Comparison of ENCODE assay signal across 1 cellular context in genomic region chr6:27839303-27840081, GRCh38.
A peak's percentile ranks its signal among the peaks of the same experiment; 100 is the strongest.
TF ChIP-seq lines count a peak whose summit lies in the region.

No MANE protein-coding gene starts in this region.

TF ChIP-seq in HepG2, 621 proteins besides CTCF, POLR2A, EP300 and RAD21 (continued from another document and continues in another):
- TF ChIP-seq PAXIP1 (CRISPR knock-in tag; conservative IDR thresholded peaks at IDR 0.05) (no peak), CBX5 (CRISPR knock-in tag; IDR thresholded peaks at IDR 0.05; ENCODE audit: borderline replicate concordance) (no peak), ETV5 (CRISPR knock-in tag; IDR thresholded peaks at IDR 0.05; ENCODE audit: borderline replicate concordance) (peak; percentile 30; the same call in 1 of the 2 replicates), HMGXB3 (CRISPR knock-in tag; IDR thresholded peaks at IDR 0.05; ENCODE audit: borderline replicate concordance) (peak; percentile 57), ZNF331 (CRISPR knock-in tag; IDR thresholded peaks at IDR 0.05) (no peak), PRDM4 (CRISPR knock-in tag; IDR thresholded peaks at IDR 0.05; ENCODE audit: borderline replicate concordance) (no peak), ZNF136 (CRISPR knock-in tag; IDR thresholded peaks at IDR 0.05; ENCODE audit: low read depth) (peak; percentile 60; the same call in 1 of the 2 replicates), RFXANK (CRISPR knock-in tag; IDR thresholded peaks at IDR 0.05) (no peak), HNF1A (IDR thresholded peaks at IDR 0.05; ENCODE audit: low read depth) (no peak), HNF1A (CRISPR knock-in tag; IDR thresholded peaks at IDR 0.05; ENCODE audit: borderline replicate concordance) (no peak), MBD4 (IDR thresholded peaks at IDR 0.05; ENCODE audit: borderline replicate concordance, low read length) (peak; percentile 43; the same call in 1 of the 2 replicates), ZNF572 (CRISPR knock-in tag; IDR thresholded peaks at IDR 0.05) (no peak), ZFP1 (CRISPR knock-in tag; IDR thresholded peaks at IDR 0.05) (no peak), ZNF44 (CRISPR knock-in tag; IDR thresholded peaks at IDR 0.05) (no peak), CREM (IDR thresholded peaks at IDR 0.05) (peak; percentile 58; the same call in 1 of the 2 replicates), CREM (CRISPR knock-in tag; IDR thresholded peaks at IDR 0.05) (no peak), AFF4 (CRISPR knock-in tag; IDR thresholded peaks at IDR 0.05) (no peak), SMAD3 (CRISPR knock-in tag; IDR thresholded peaks at IDR 0.05) (no peak), ZNF619 (CRISPR knock-in tag; IDR thresholded peaks at IDR 0.05) (no peak), FOXA1 (IDR thresholded peaks at IDR 0.05) (no peak), FOXA1 (CRISPR knock-in tag; IDR thresholded peaks at IDR 0.05) (peak; percentile 69), ZNF589 (CRISPR knock-in tag; conservative IDR thresholded peaks at IDR 0.05) (no peak), AHDC1 (CRISPR knock-in tag; IDR thresholded peaks at IDR 0.05; ENCODE audit: borderline replicate concordance) (peak; percentile 24; the same call in 1 of the 2 replicates), HOXA9 (CRISPR knock-in tag; IDR thresholded peaks at IDR 0.05; ENCODE audit: borderline replicate concordance) (no peak), ZNF20 (CRISPR knock-in tag; IDR thresholded peaks at IDR 0.05) (no peak), GTF2F1 (IDR thresholded peaks at IDR 0.05; ENCODE audit: low read length) (no peak), LCORL (IDR thresholded peaks at IDR 0.05) (no peak), LCORL (CRISPR knock-in tag; IDR thresholded peaks at IDR 0.05) (peak; percentile 34; the same call in 1 of the 2 replicates), MTA3 (CRISPR knock-in tag; IDR thresholded peaks at IDR 0.05) (no peak), POLR2G (IDR thresholded peaks at IDR 0.05; ENCODE audit: low read depth, low read length) (peak; percentile 66), AGO2 (optimal IDR thresholded peaks at IDR 0.05; ENCODE audit: low read depth, low read length) (no peak), ONECUT2 (CRISPR knock-in tag; IDR thresholded peaks at IDR 0.05) (0 out of 2 replicates have a peak, but pooled peaks have one; percentile 16), ZNF567 (CRISPR knock-in tag; IDR thresholded peaks at IDR 0.05; ENCODE audit: borderline replicate concordance) (no peak), SNAPC2 (CRISPR knock-in tag; IDR thresholded peaks at IDR 0.05) (no peak), ZNF816 (CRISPR knock-in tag; IDR thresholded peaks at IDR 0.05; ENCODE audit: borderline replicate concordance) (peak; percentile 48), ZMYM3 (CRISPR knock-in tag; IDR thresholded peaks at IDR 0.05) (no peak), IRF2 (CRISPR knock-in tag; IDR thresholded peaks at IDR 0.05) (peak; percentile 17; the same call in 1 of the 2 replicates)
